ENCODE assay signal across 25 cellular contexts in genomic region chr14:91018465-91018864, GRCh38.
"Had no signal": no experiment of that assay in that cellular context is flagged by ENCODE, and none has a peak within 500 bp of the region (broad histone marks: within the 10 kb centered on the region; RNA-seq: fewer than 3 reads in every experiment).

No MANE protein-coding gene starts in this region.

- H3K4me3 Mint-ChIP-seq: activated CD4-positive, alpha-beta T cell treated with anti-CD3 and anti-CD28 coated beads for 36 hours; activated CD8-positive, alpha-beta T cell treated with anti-CD3 and anti-CD28 coated beads for 36 hours; activated naive CD8-positive, alpha-beta T cell; activated T-cell treated with anti-CD3 and anti-CD28 coated beads, Interleukin-2, amount 50 U/mL, for 4 hours; activated T-helper 17 cell treated with anti-CD3 and anti-CD28 coated beads, Interleukin-2, amount 50 U/mL, for 72 hours; brain; central memory CD8-positive, alpha-beta T cell; T-helper 17 cell; T-helper 2 cell treated with Interferon-gamma antibody and Interleukin-4, amounts not matched to agents 5 μg/mL and 100 μg/mL, for 36 hours had no signal

- H3K27ac Mint-ChIP-seq: activated CD4-positive, alpha-beta T cell treated with anti-CD3 and anti-CD28 coated beads for 36 hours; activated CD8-positive, alpha-beta T cell treated with anti-CD3 and anti-CD28 coated beads for 36 hours; activated naive CD8-positive, alpha-beta T cell; activated T-helper 17 cell treated with anti-CD3 and anti-CD28 coated beads, Interleukin-2, amount 50 U/mL, for 72 hours; brain; T-helper 17 cell; T-helper 2 cell treated with Interferon-gamma antibody and Interleukin-4, amounts not matched to agents 5 μg/mL and 100 μg/mL, for 36 hours had no signal

- H3K36me3 Mint-ChIP-seq: brain had no signal

- H3K9me3 Mint-ChIP-seq: activated T-cell treated with anti-CD3 and anti-CD28 coated beads, Interleukin-2, amount 50 U/mL, for 4 hours; brain; central memory CD8-positive, alpha-beta T cell; T-helper 2 cell treated with Interferon-gamma antibody and Interleukin-4, amounts not matched to agents 5 μg/mL and 100 μg/mL, for 36 hours had no signal

- ATAC-seq: activated CD4-positive, alpha-beta T cell treated with anti-CD3 and anti-CD28 coated beads for 36 hours; activated CD8-positive, alpha-beta T cell treated with anti-CD3 and anti-CD28 coated beads for 36 hours; activated T-cell treated with anti-CD3 and anti-CD28 coated beads, Interleukin-2, amount 50 U/mL, for 4 hours; activated T-helper 17 cell treated with anti-CD3 and anti-CD28 coated beads, Interleukin-2, amount 50 U/mL, for 72 hours; gastroesophageal sphincter; T-helper 17 cell had no signal

- H3K27me3 Mint-ChIP-seq: activated CD4-positive, alpha-beta T cell treated with anti-CD3 and anti-CD28 coated beads for 36 hours; activated CD8-positive, alpha-beta T cell treated with anti-CD3 and anti-CD28 coated beads for 36 hours; activated naive CD8-positive, alpha-beta T cell; activated T-helper 17 cell treated with anti-CD3 and anti-CD28 coated beads, Interleukin-2, amount 50 U/mL, for 72 hours; brain; central memory CD8-positive, alpha-beta T cell; T-helper 17 cell had no signal

- DNase-seq: activated CD4-positive, alpha-beta T cell treated with anti-CD3 and anti-CD28 coated beads for 36 hours; activated CD4-positive, alpha-beta T cell treated with anti-CD3 and anti-CD28 coated beads, Interleukin-2, amount 50 U/mL, for 1 hour; activated CD4-positive, alpha-beta T cell treated with anti-CD3 and anti-CD28 coated beads, Interleukin-2, amount 50 U/mL, for 48 hours; activated CD4-positive, CD25-positive, alpha-beta regulatory T cell; activated CD4-positive, CD25-positive, alpha-beta regulatory T cell treated with anti-CD3 and anti-CD28 coated beads, Interleukin-2, amount 50 U/mL, for 72 hours; activated CD8-positive, alpha-beta memory T cell treated with anti-CD3 and anti-CD28 coated beads for 24 hours; activated CD8-positive, alpha-beta T cell treated with anti-CD3 and anti-CD28 coated beads for 36 hours; activated effector memory CD4-positive, alpha-beta T cell treated with Interleukin-2 at 50 U/mL for 16 hours; activated gamma-delta T cell treated with Interleukin-2 at 50 U/mL for 16 hours; activated naive CD4-positive, alpha-beta T cell treated with anti-CD3 and anti-CD28 coated beads, Interleukin-2, amount 50 U/mL, for 16 hours; activated naive CD4-positive, alpha-beta T cell treated with Interleukin-2 at 50 U/mL for 16 hours; activated T-cell treated with anti-CD3 and anti-CD28 coated beads, Interleukin-2, amount 50 U/mL, for 4 hours; dermis blood vessel endothelial cell; effector CD4-positive, alpha-beta T cell; esophagus squamous epithelium; foreskin melanocyte; T-helper 1 cell; T-helper 17 cell; T1000 had no signal
